In the genomic region with DNA sequence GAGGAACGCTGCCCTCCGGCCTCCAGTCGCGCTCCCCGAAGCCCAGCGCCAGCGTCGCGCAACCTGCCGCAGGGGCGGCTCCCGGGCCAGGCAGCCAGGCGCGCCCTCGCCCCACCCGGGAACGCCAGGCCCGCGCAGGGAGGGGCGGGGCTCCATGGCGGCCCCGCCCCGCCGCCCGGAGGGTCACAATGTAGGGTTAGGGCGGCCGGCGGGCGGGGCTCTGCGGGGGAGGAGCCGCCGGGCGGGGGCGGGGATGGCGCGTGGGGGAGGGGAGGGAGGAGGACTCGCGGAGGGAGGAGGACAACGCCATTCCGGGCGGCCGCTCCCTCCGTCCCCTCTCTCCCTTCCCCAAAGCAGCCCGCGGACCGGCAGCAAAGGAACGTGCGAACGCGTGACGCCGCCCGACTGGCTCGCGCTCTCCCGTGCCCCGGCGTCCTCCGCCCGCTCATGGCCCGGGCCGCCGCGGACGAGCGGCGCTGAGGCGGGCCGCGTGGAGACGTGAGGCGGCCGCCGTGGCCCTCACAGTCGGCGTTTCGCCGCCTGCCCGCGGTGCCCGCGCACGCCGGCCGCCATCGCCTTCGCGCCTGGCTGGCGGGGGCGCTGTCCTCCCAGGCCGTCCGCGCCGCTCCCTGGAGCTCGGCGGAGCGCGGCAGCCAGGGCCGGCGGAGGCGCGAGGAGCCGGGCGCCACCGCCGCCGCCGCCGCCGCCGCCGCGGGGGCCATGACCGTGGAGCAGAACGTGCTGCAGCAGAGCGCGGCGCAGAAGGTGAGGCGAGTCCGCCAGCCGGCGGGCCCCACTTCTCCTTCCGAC, we compare ENCODE assay signal across 8 cellular contexts. TPM values are rescaled to one million over a fixed set of nuclear protein-coding genes. Genes with fewer than 3 reads are reported as not detected.
DNase-seq lines count a peak whose midpoint lies in the region; ATAC-seq and TF ChIP-seq lines count a peak whose summit lies in the region.

A gene with protein sequence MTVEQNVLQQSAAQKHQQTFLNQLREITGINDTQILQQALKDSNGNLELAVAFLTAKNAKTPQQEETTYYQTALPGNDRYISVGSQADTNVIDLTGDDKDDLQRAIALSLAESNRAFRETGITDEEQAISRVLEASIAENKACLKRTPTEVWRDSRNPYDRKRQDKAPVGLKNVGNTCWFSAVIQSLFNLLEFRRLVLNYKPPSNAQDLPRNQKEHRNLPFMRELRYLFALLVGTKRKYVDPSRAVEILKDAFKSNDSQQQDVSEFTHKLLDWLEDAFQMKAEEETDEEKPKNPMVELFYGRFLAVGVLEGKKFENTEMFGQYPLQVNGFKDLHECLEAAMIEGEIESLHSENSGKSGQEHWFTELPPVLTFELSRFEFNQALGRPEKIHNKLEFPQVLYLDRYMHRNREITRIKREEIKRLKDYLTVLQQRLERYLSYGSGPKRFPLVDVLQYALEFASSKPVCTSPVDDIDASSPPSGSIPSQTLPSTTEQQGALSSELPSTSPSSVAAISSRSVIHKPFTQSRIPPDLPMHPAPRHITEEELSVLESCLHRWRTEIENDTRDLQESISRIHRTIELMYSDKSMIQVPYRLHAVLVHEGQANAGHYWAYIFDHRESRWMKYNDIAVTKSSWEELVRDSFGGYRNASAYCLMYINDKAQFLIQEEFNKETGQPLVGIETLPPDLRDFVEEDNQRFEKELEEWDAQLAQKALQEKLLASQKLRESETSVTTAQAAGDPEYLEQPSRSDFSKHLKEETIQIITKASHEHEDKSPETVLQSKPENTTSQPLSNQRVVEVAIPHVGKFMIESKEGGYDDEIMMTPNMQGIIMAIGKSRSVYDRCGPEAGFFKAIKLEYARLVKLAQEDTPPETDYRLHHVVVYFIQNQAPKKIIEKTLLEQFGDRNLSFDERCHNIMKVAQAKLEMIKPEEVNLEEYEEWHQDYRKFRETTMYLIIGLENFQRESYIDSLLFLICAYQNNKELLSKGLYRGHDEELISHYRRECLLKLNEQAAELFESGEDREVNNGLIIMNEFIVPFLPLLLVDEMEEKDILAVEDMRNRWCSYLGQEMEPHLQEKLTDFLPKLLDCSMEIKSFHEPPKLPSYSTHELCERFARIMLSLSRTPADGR (plus strand): TSS at position 309 of the 810 bp plus-strand sequence. CDS start 412 bp downstream, at position 721.

- H3K4me1 ChIP-seq in SJCRH30 (peaks cover 9% of the 10 kb centered on the region), foreskin keratinocyte (no peaks in the 10 kb centered on the region), neuron (ENCODE audit: insufficient read depth, low read length) (peaks cover 13% of the 10 kb centered on the region), subcutaneous abdominal adipose tissue (ENCODE audit: control insufficient read depth in 5 of 5, insufficient read depth in 5 of 5, low read length in 5 of 5) (peaks cover 0 to 34% (median 21%) of the 10 kb centered on the region in 5 donors)

- H3K9ac ChIP-seq in subcutaneous abdominal adipose tissue (ENCODE audit: low read length in 5 of 5), result peak within 1 kb of the TSS; percentile 82 to 95 (median 92)

- peak; percentile 81 for ATAC-seq in foreskin keratinocyte

- H3K9me3 ChIP-seq in SJCRH30 (replicated peaks) (no peaks in the 10 kb centered on the region), neuron (ENCODE audit: low read length) (no peaks in the 10 kb centered on the region), subcutaneous abdominal adipose tissue (ENCODE audit: control insufficient read depth in 5 of 5, low read length in 5 of 5) (no peaks in the 10 kb centered on the region)

- DNase-seq in ELF-1 (ENCODE audit: low read depth, low spot score) (peak; percentile 84), GOT3 (lab: John Stamatoyannopoulos, UW) (peak; percentile 55), LNCaP clone FGC (ENCODE audit: low read depth) (no peak), SJCRH30 (peak; percentile 91 to 93), activated gamma-delta T cell treated with Interleukin-2 at 50 U/mL for 16 hours (peak; percentile 85), foreskin keratinocyte (peak in 1 of 2 donors; percentile 63)

- peak; percentile 66 for TF ChIP-seq CTCF in LNCaP clone FGC (IDR thresholded peaks at IDR 0.05; ENCODE audit: control insufficient read depth, extremely low read depth, insufficient read depth)
- TF ChIP-seq CTCF in foreskin keratinocyte (conservative IDR thresholded peaks at IDR 0.05), result peak; percentile 48

- peak within 1 kb of the TSS; percentile 65 for H3K4me3 ChIP-seq in LNCaP clone FGC (ENCODE audit: low read depth, low read length)
- peak within 1 kb of the TSS; percentile 97 for H3K4me3 ChIP-seq in SJCRH30
- H3K4me3 ChIP-seq in neuron (ENCODE audit: low read length), result peak within 1 kb of the TSS; percentile 81
- H3K4me3 ChIP-seq in subcutaneous abdominal adipose tissue (ENCODE audit: low read depth in 1 of 5, low read length in 5 of 5), result peak within 1 kb of the TSS; percentile 77 to 96 (median 89)

- H3K36me3 ChIP-seq in SJCRH30, result no peaks in the 10 kb centered on the region
- no peaks in the 10 kb centered on the region for H3K36me3 ChIP-seq in neuron (ENCODE audit: insufficient read depth, low read length)
- no peaks in the 10 kb centered on the region for H3K36me3 ChIP-seq in subcutaneous abdominal adipose tissue (ENCODE audit: control insufficient read depth in 5 of 5, insufficient read depth in 5 of 5, low read length in 5 of 5)

- H3K27ac ChIP-seq in SJCRH30, result peak within 1 kb of the TSS; percentile 67
- peak within 1 kb of the TSS; percentile 81 for H3K27ac ChIP-seq in foreskin keratinocyte
- H3K27ac ChIP-seq in subcutaneous abdominal adipose tissue (ENCODE audit: low read depth, low read length), result peak within 1 kb of the TSS; percentile 88

- H2AFZ ChIP-seq in neuron (ENCODE audit: low read depth, low read length), result peak within 1 kb of the TSS; percentile 85

- H3K27me3 ChIP-seq in SJCRH30 (no peaks in the 10 kb centered on the region), foreskin keratinocyte (no peaks in the 10 kb centered on the region), neuron (ENCODE audit: insufficient read depth, low read length) (peaks cover 21% of the 10 kb centered on the region), subcutaneous abdominal adipose tissue (ENCODE audit: control insufficient read depth in 5 of 5, insufficient read depth in 4 of 5, low read length in 5 of 5) (no peaks in the 10 kb centered on the region)

RNA-seq across cellular contexts. Expression of the gene that starts here (rescaled TPM):
- 33.8 and 37.6 TPM in 2 replicates for total RNA-seq in SJCRH30 (2014; rRNA removed; shearing (Covaris generic))
- total RNA-seq in foreskin keratinocyte, result 25.5 and 27.3 TPM in 2 replicates
- polyA plus RNA-seq in foreskin keratinocyte, result 9.0 TPM in 2 replicates
